ENCODE assay signal across 9 cellular contexts in the genomic region with DNA sequence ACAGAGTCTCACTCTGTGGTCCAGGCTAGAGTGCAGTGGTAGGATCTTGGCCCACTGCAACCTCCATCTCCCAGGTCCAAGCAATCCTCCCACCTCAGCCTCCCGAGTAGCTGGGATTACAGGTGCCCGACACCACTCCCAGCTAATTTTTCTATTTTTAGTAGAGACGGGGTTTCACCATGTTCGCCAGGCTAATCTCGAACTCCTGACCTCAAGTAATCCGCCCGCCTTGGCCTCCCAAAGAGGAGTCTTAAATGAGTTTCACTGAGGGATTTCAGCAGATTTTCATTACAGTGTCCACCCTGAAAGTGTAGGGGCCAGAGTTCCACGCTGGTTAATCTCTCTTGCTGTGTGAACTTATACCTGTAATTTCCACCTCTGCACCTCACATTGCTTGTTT. TPM values are rescaled to one million over a fixed set of nuclear protein-coding genes. Genes with fewer than 3 reads are reported as not detected.
A peak's percentile ranks its signal among the peaks of the same experiment; 100 is the strongest.
DNase-seq lines count a peak whose midpoint lies in the region; ATAC-seq, FAIRE-seq and TF ChIP-seq lines count a peak whose summit lies in the region.
"Had no signal": no experiment of that assay in that cellular context is flagged by ENCODE, and none has a peak within 500 bp of the region (broad histone marks: within the 10 kb centered on the region; RNA-seq: fewer than 3 reads in every experiment).

No MANE protein-coding gene starts in this region.

- H3K4me2 ChIP-seq in HepG2 (ENCODE audit: low read depth, low read length) (peak overlapping the region; percentile 67), PC-3 (ENCODE audit: low read length) (no peak overlapping the region)

- H3K27ac ChIP-seq in HepG2 (ENCODE audit: extremely low read length, insufficient read depth, low read length) (no peak overlapping the region), right lobe of liver (no peak overlapping the region), PC-3 (ENCODE audit: low read length) (no peak overlapping the region)

- H3K9me2 ChIP-seq in PC-3 (replicated peaks; ENCODE audit: low read length), result no peaks in the 10 kb centered on the region

- H3K36me3 ChIP-seq in HepG2 (replicated peaks in 1 of 2; ENCODE audit: control insufficient read depth in 1 of 2, insufficient read depth in 2 of 2, low read length in 2 of 2), result peaks cover 10 to 31% of the 10 kb centered on the region in 2 experiments
- H3K36me3 ChIP-seq in right lobe of liver, result peaks cover 0 to 34% (median 22%) of the 10 kb centered on the region in 4 donors
- peaks cover 41% of the 10 kb centered on the region for H3K36me3 ChIP-seq in PC-3 (ENCODE audit: low read depth, low read length)

- no peak for TF ChIP-seq RAD21 in HepG2 (CRISPR knock-in tag; IDR thresholded peaks at IDR 0.05)

- CTCF ChIA-PET in HepG2 (lab: Yijun Ruan, JAX; ENCODE audit: low intra/inter-chr PET ratio, low total read pairs), result no interaction called here
- CTCF ChIA-PET in PC-3 (lab: Charles Lee), result interaction anchor here (1.0 kb wide), 1 partner anchor 194 kb away, joined by 3 read pairs; no protein-coding TSS in a partner anchor

- DNase-seq in HepG2 (ENCODE audit: low spot score) (no peak), right lobe of liver (no peak), PC-3 (no peak), T-helper 9 cell (no peak), NOMO-1 (lab: John Stamatoyannopoulos, UW; ENCODE audit: unreplicated experiment in 2 of 2) (no peak), NCI-H2171 treated with DMSO at 0.1 percent for 48 hours (lab: John Stamatoyannopoulos, UW) (no peak), NCI-H2081 (lab: John Stamatoyannopoulos, UW) (no peak)

- H2AFZ ChIP-seq in HepG2 (ENCODE audit: low read length), result peak overlapping the region; percentile 88
- H2AFZ ChIP-seq in PC-3 (ENCODE audit: low read length), result peak overlapping the region; percentile 50; the same call in 1 of the 2 replicates

- H3K9ac ChIP-seq in HepG2 (ENCODE audit: insufficient read depth, low read depth, low read length) (no peak overlapping the region), PC-3 (ENCODE audit: low read length) (no peak overlapping the region)

- intact Hi-C loops in HepG2 (cut with micrococcal nuclease; ENCODE audit: unreplicated experiment) (no loop called here), right lobe of liver (cut with DNase I) (no loop called here), PC-3 (cut with micrococcal nuclease) (no loop called here)

- BruUV-seq in HepG2 (replicated peaks; lab: Mats Ljungman, UMichigan) (no TSS peak), PC-3 (replicated peaks; lab: Mats Ljungman, UMichigan) (no TSS peak)

- H3K27me3 ChIP-seq in HepG2 (ENCODE audit: control insufficient read depth in 1 of 2, insufficient read depth in 2 of 2, low read length in 2 of 2) (peaks cover 0 to 8% of the 10 kb centered on the region in 2 experiments; a peak in 1 of 5 replicates), right lobe of liver (no peaks in the 10 kb centered on the region), PC-3 (ENCODE audit: low read length) (no peaks in the 10 kb centered on the region)
- H3K27me3 ChIP-seq: esophagus squamous epithelium had no signal

- H3K4me1 ChIP-seq in HepG2 (ENCODE audit: insufficient read depth, low read length), result peaks cover 39% of the 10 kb centered on the region
- H3K4me1 ChIP-seq in right lobe of liver, result peaks cover 0 to 17% (median 3%) of the 10 kb centered on the region in 4 donors
- peaks cover 30% of the 10 kb centered on the region for H3K4me1 ChIP-seq in PC-3 (ENCODE audit: insufficient read depth, low read length)

- 43% methylated on average over 8 of the region's 8 CpGs for WGBS in HepG2 (ENCODE audit: low lambda C conversion rate)
- WGBS in right lobe of liver (ENCODE audit: insufficient coverage, low coverage, low lambda C conversion rate, missing lambda C conversion rate), result 73% methylated on average over 8 of the region's 8 CpGs

- H4K20me1 ChIP-seq in HepG2 (ENCODE audit: insufficient read depth, low read length) (peaks cover 45% of the 10 kb centered on the region), PC-3 (ENCODE audit: low read length) (peaks cover 42% of the 10 kb centered on the region)

- ATAC-seq in HepG2 (no peak; the same call in 2 of the 3 replicates), right lobe of liver (no peak), PC-3 (no peak)

- TF ChIP-seq EP300 in HepG2 (IDR thresholded peaks at IDR 0.05; ENCODE audit: low read depth in 2 of 2, low read length in 2 of 2), result no peak
- TF ChIP-seq EP300 in HepG2 (CRISPR knock-in tag; IDR thresholded peaks at IDR 0.05; ENCODE audit: borderline replicate concordance), result no peak

- POLR2A ChIA-PET in HepG2 (lab: Yijun Ruan, JAX) (no interaction called here), PC-3 (lab: Charles Lee; ENCODE audit: unreplicated experiment) (no interaction called here)

- H3K4me3 ChIP-seq in HepG2 (replicated peaks in 1 of 3; ENCODE audit: insufficient read depth in 1 of 3, low read depth in 2 of 3, low read length in 3 of 3) (peak overlapping the region in 1 of 3 experiments; percentile 96; a peak in 2 of 6 replicates), right lobe of liver (no peak overlapping the region), PC-3 (ENCODE audit: low read length) (no peak overlapping the region), iPS-11a (ENCODE audit: low read depth, low read length) (peak overlapping the region; percentile 8)

- H3K9me3 ChIP-seq in HepG2 (ENCODE audit: low read length) (no peaks in the 10 kb centered on the region), right lobe of liver (no peaks in the 10 kb centered on the region), PC-3 (ENCODE audit: low read length) (no peaks in the 10 kb centered on the region)
- H3K9me3 ChIP-seq: esophagus squamous epithelium had no signal

- in situ Hi-C loops in HepG2 (cut with HindIII; ENCODE audit: extremely low pct_ligation_motif_present, low pct_unique_long_range_greater_than_20kb), result no loop called here

- H3F3A ChIP-seq in PC-3 (ENCODE audit: low read length, unreplicated experiment), result peaks cover 15% of the 10 kb centered on the region

- H3K79me2 ChIP-seq in HepG2 (ENCODE audit: insufficient read depth, low read length) (peaks cover 46% of the 10 kb centered on the region), PC-3 (ENCODE audit: low read length) (peaks cover 47% of the 10 kb centered on the region)

- TF ChIP-seq POLR2A in HepG2 (IDR thresholded peaks at IDR 0.05; ENCODE audit: insufficient read depth in 1 of 2, low read depth in 2 of 2, low read length in 2 of 2) (no peak), right lobe of liver (IDR thresholded peaks at IDR 0.05) (no peak)

- no peak for FAIRE-seq in HepG2 (lab: Jason Lieb, UNC)

- no peak for TF ChIP-seq CTCF in HepG2 (CRISPR knock-in tag; IDR thresholded peaks at IDR 0.05)
- no peak for TF ChIP-seq CTCF in right lobe of liver (IDR thresholded peaks at IDR 0.05)
- no peak for TF ChIP-seq CTCF in PC-3 (conservative IDR thresholded peaks at IDR 0.05; ENCODE audit: low read depth, low read length)

RNA-seq across cellular contexts. Expression of a gene that starts 0.4 kb away (rescaled TPM):
- 2,143 and 2,814 TPM in 2 replicates for total RNA-seq in HepG2 (2016; rRNA removed; fragmentation: Illumina TruSeq; extraction: Trizol)
- total RNA-seq in HepG2 (2016; cell fraction: cytosol; rRNA removed; fragmentation: Illumina TruSeq; extraction: Trizol; ENCODE audit: low read depth), result 3,026 and 3,837 TPM in 2 replicates
- total RNA-seq in HepG2 (2016; cell fraction: insoluble cytoplasmic fraction; rRNA removed; fragmentation: Illumina TruSeq; extraction: Trizol), result 2,366 and 2,701 TPM in 2 replicates
- 5,197 and 5,735 TPM in 2 replicates for total RNA-seq in HepG2 (2016; cell fraction: membrane; rRNA removed; fragmentation: Illumina TruSeq; extraction: Trizol)
- total RNA-seq in HepG2 (2016; cell fraction: nucleus; rRNA removed; fragmentation: Illumina TruSeq; extraction: Trizol), result 799 and 826 TPM in 2 replicates
- polyA plus RNA-seq in HepG2 (2011; rRNA removed), result 3,295 and 3,616 TPM in 2 replicates
- 3,790 and 3,975 TPM in 2 replicates for polyA plus RNA-seq in HepG2 (2011; cell fraction: cytosol; rRNA removed)
- 1,120 and 1,329 TPM in 2 replicates for polyA plus RNA-seq in HepG2 (2011; cell fraction: nucleus; rRNA removed)
- polyA plus RNA-seq in HepG2 (2012), result 4,677 and 5,383 TPM in 2 replicates
- 4,653 and 5,328 TPM in 2 replicates for polyA plus RNA-seq in HepG2 (2016; cell fraction: cytosol; fragmentation: Illumina TruSeq; extraction: Trizol; ENCODE audit: low read depth)
- polyA plus RNA-seq in HepG2 (2016; cell fraction: insoluble cytoplasmic fraction; fragmentation: Illumina TruSeq; extraction: Trizol; ENCODE audit: low read depth), result 3,740 and 3,849 TPM in 2 replicates
- polyA plus RNA-seq in HepG2 (2016; cell fraction: membrane; fragmentation: Illumina TruSeq; extraction: Trizol; ENCODE audit: low read depth), result 7,247 and 7,550 TPM in 2 replicates
- polyA plus RNA-seq in HepG2 (2016; cell fraction: nucleus; fragmentation: Illumina TruSeq; extraction: Trizol; ENCODE audit: insufficient read depth, low read depth), result 2,020 and 2,028 TPM in 2 replicates
- 1,170 and 2,337 TPM in 2 replicates for polyA minus RNA-seq in HepG2 (2011; rRNA and poly(A)+ RNA removed; ENCODE audit: low replicate concordance)
- polyA minus RNA-seq in HepG2 (2011; cell fraction: cytosol; rRNA and poly(A)+ RNA removed), result 547 and 597 TPM in 2 replicates
- polyA minus RNA-seq in HepG2 (2011; cell fraction: nucleus; rRNA and poly(A)+ RNA removed), result 281 and 352 TPM in 2 replicates
- 100 to 1,000 TPM; 311 to 560 (median 447) TPM for total RNA-seq in right lobe of liver
- total RNA-seq in PC-3 (2014; rRNA removed), result 1,739 and 2,018 TPM in 2 replicates

RNA-seq across cellular contexts. Expression of a gene that starts 34.1 kb away (rescaled TPM):
- total RNA-seq in HepG2 (2016; rRNA removed; fragmentation: Illumina TruSeq; extraction: Trizol) (not detected in 2 replicates), right lobe of liver (under 1 TPM in 1 of 6 experiments, not detected in 5; 0.09 TPM), PC-3 (2014; rRNA removed) (6.6 and 8.4 TPM in 2 replicates)
- total RNA-seq in HepG2 (2016; cell fraction: cytosol; rRNA removed; fragmentation: Illumina TruSeq; extraction: Trizol; ENCODE audit: low read depth), result not detected in 2 replicates
- not detected in 2 replicates for total RNA-seq in HepG2 (2016; cell fraction: insoluble cytoplasmic fraction; rRNA removed; fragmentation: Illumina TruSeq; extraction: Trizol)
- not detected in 2 replicates for total RNA-seq in HepG2 (2016; cell fraction: membrane; rRNA removed; fragmentation: Illumina TruSeq; extraction: Trizol)
- total RNA-seq in HepG2 (2016; cell fraction: nucleus; rRNA removed; fragmentation: Illumina TruSeq; extraction: Trizol), result not detected in 2 replicates
- polyA plus RNA-seq in HepG2 (2011; rRNA removed), result not detected in 2 replicates
- polyA plus RNA-seq in HepG2 (2011; cell fraction: cytosol; rRNA removed), result 0.03 TPM in 1 of 2 replicates, not detected in the other
- 0.10 and 0.14 TPM in 2 replicates for polyA plus RNA-seq in HepG2 (2011; cell fraction: nucleus; rRNA removed)
- polyA plus RNA-seq in HepG2 (2012), result 0.12 TPM in 1 of 2 replicates, not detected in the other
- polyA plus RNA-seq in HepG2 (2016; cell fraction: cytosol; fragmentation: Illumina TruSeq; extraction: Trizol; ENCODE audit: low read depth), result not detected in 2 replicates
- not detected in 2 replicates for polyA plus RNA-seq in HepG2 (2016; cell fraction: insoluble cytoplasmic fraction; fragmentation: Illumina TruSeq; extraction: Trizol; ENCODE audit: low read depth)
- not detected in 2 replicates for polyA plus RNA-seq in HepG2 (2016; cell fraction: membrane; fragmentation: Illumina TruSeq; extraction: Trizol; ENCODE audit: low read depth)
- 1.3 TPM in 1 of 2 replicates, not detected in the other for polyA plus RNA-seq in HepG2 (2016; cell fraction: nucleus; fragmentation: Illumina TruSeq; extraction: Trizol; ENCODE audit: insufficient read depth, low read depth)
- polyA minus RNA-seq in HepG2 (2011; rRNA and poly(A)+ RNA removed; ENCODE audit: low replicate concordance), result 9.7 TPM in 1 of 2 replicates, not detected in the other
- polyA minus RNA-seq in HepG2 (2011; cell fraction: cytosol; rRNA and poly(A)+ RNA removed), result 0.70 TPM in 1 of 2 replicates, not detected in the other
- polyA minus RNA-seq in HepG2 (2011; cell fraction: nucleus; rRNA and poly(A)+ RNA removed), result 0.64 TPM in 1 of 2 replicates, not detected in the other

RNA-seq across cellular contexts. Expression of a gene that starts 47.4 kb away (rescaled TPM):
- 22.5 and 25.2 TPM in 2 replicates for total RNA-seq in HepG2 (2016; rRNA removed; fragmentation: Illumina TruSeq; extraction: Trizol)
- 15.2 and 19.6 TPM in 2 replicates for total RNA-seq in HepG2 (2016; cell fraction: cytosol; rRNA removed; fragmentation: Illumina TruSeq; extraction: Trizol; ENCODE audit: low read depth)
- 21.7 and 25.0 TPM in 2 replicates for total RNA-seq in HepG2 (2016; cell fraction: insoluble cytoplasmic fraction; rRNA removed; fragmentation: Illumina TruSeq; extraction: Trizol)
- total RNA-seq in HepG2 (2016; cell fraction: membrane; rRNA removed; fragmentation: Illumina TruSeq; extraction: Trizol), result 20.4 and 20.9 TPM in 2 replicates
- 15.7 and 24.9 TPM in 2 replicates for total RNA-seq in HepG2 (2016; cell fraction: nucleus; rRNA removed; fragmentation: Illumina TruSeq; extraction: Trizol)
- 35.7 and 35.9 TPM in 2 replicates for polyA plus RNA-seq in HepG2 (2011; rRNA removed)
- 33.5 and 41.0 TPM in 2 replicates for polyA plus RNA-seq in HepG2 (2011; cell fraction: cytosol; rRNA removed)
- 50.3 and 56.4 TPM in 2 replicates for polyA plus RNA-seq in HepG2 (2011; cell fraction: nucleus; rRNA removed)
- polyA plus RNA-seq in HepG2 (2012), result 25.7 and 29.8 TPM in 2 replicates
- polyA plus RNA-seq in HepG2 (2016; cell fraction: cytosol; fragmentation: Illumina TruSeq; extraction: Trizol; ENCODE audit: low read depth), result 19.3 and 20.1 TPM in 2 replicates
- polyA plus RNA-seq in HepG2 (2016; cell fraction: insoluble cytoplasmic fraction; fragmentation: Illumina TruSeq; extraction: Trizol; ENCODE audit: low read depth), result 33.2 and 40.0 TPM in 2 replicates
- polyA plus RNA-seq in HepG2 (2016; cell fraction: membrane; fragmentation: Illumina TruSeq; extraction: Trizol; ENCODE audit: low read depth), result 23.0 and 27.7 TPM in 2 replicates
- 26.7 and 32.1 TPM in 2 replicates for polyA plus RNA-seq in HepG2 (2016; cell fraction: nucleus; fragmentation: Illumina TruSeq; extraction: Trizol; ENCODE audit: insufficient read depth, low read depth)
- 48.7 and 175 TPM in 2 replicates for polyA minus RNA-seq in HepG2 (2011; rRNA and poly(A)+ RNA removed; ENCODE audit: low replicate concordance)
- polyA minus RNA-seq in HepG2 (2011; cell fraction: cytosol; rRNA and poly(A)+ RNA removed), result 37.4 and 40.0 TPM in 2 replicates
- 68.6 and 72.2 TPM in 2 replicates for polyA minus RNA-seq in HepG2 (2011; cell fraction: nucleus; rRNA and poly(A)+ RNA removed)
- total RNA-seq in right lobe of liver, result 10 to 100 TPM in 5 of 6 experiments, 1 to 10 TPM in 1; 8.6 to 26.4 (median 24.5) TPM
- 15.7 and 19.1 TPM in 2 replicates for total RNA-seq in PC-3 (2014; rRNA removed)
